8 cellular contexts compared by ENCODE assay signal in the genomic region with DNA sequence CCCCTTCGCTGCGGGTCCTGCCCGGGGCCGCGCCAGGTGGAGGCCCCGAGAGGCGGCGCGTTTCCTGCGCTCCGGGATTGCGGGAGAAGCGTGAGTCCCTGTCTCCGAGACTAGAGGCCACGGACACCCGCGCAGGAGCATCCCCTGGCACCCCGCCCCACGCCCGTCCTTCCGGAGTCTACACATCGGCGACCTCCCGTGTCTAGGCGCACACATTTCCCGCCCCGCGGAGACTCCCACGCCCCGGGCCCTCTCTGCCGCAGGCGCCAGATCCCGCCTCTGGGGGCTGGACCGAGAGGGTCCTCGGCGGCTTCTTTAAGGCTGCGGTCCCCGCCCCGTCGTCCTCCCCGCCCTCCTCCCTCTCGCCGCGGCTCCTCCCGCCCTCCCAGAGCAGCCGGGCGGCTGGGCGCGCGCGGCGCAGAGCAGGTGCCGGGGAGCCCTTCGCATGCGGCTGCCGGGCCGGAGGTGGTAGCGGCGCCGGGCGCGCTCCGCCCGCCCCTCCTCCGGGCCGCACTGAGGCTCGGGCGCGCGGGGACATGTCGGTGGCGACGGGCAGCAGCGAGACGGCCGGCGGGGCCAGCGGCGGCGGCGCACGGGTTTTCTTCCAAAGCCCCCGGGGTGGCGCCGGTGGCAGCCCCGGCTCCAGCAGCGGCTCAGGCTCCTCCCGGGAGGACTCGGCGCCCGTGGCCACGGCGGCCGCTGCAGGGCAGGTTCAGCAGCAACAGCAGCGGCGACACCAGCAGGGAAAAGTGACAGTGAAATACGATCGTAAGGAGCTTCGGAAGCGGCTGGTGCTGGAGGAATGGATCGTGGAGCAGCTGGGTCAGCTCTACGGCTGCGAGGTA. TPM values are rescaled to one million over a fixed set of nuclear protein-coding genes. Genes with fewer than 3 reads are reported as not detected.
DNase-seq lines count a peak whose midpoint lies in the region; ATAC-seq lines count a peak whose summit lies in the region.

A gene with protein sequence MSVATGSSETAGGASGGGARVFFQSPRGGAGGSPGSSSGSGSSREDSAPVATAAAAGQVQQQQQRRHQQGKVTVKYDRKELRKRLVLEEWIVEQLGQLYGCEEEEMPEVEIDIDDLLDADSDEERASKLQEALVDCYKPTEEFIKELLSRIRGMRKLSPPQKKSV (plus strand): TSS at position 388 of the 845 bp plus-strand sequence. CDS start 149 bp downstream, at position 537.

- peaks cover 5% of the 10 kb centered on the region for H3K27me3 ChIP-seq in rectal smooth muscle tissue (ENCODE audit: control insufficient read depth, insufficient read depth, low read length)

- H3K9me3 Mint-ChIP-seq in activated naive CD8-positive, alpha-beta T cell (ENCODE audit: low read depth): no peaks in the 10 kb centered on the region

- peak within 1 kb of the TSS; percentile 63 for H3K4me3 ChIP-seq in rectal smooth muscle tissue (ENCODE audit: low read length)

- peaks cover 9% of the 10 kb centered on the region for H3K4me1 Mint-ChIP-seq in activated naive CD8-positive, alpha-beta T cell (ENCODE audit: low read depth)

- H3K36me3 Mint-ChIP-seq in activated naive CD8-positive, alpha-beta T cell: no peaks in the 10 kb centered on the region

- peaks cover 50% of the 10 kb centered on the region for H3K27me3 Mint-ChIP-seq in activated naive CD8-positive, alpha-beta T cell

- ATAC-seq in left ventricle myocardium superior: peak; percentile 86
- ATAC-seq in HG03354 (IDR thresholded peaks at IDR 0.05; ENCODE audit: poor library complexity, severe bottlenecking, unreplicated experiment): no peak
- no peak for ATAC-seq in GM21576 (IDR thresholded peaks at IDR 0.05; ENCODE audit: unreplicated experiment)
- ATAC-seq in GM19328 (IDR thresholded peaks at IDR 0.05; ENCODE audit: unreplicated experiment): no peak

- no peak within 1 kb of the TSS for H3K27ac ChIP-seq in rectal smooth muscle tissue (ENCODE audit: low read depth, low read length)

- intact Hi-C loops in left ventricle myocardium superior (cut with micrococcal nuclease): no loop called here

- H3K4me1 ChIP-seq in rectal smooth muscle tissue (ENCODE audit: control insufficient read depth, insufficient read depth, low read length): no peaks in the 10 kb centered on the region

- H3K27ac Mint-ChIP-seq in activated naive CD8-positive, alpha-beta T cell: no peak within 1 kb of the TSS

- peak within 1 kb of the TSS; percentile 72 for H3K4me3 Mint-ChIP-seq in activated naive CD8-positive, alpha-beta T cell

- no peak within 1 kb of the TSS for H3K9ac ChIP-seq in rectal smooth muscle tissue (ENCODE audit: low read length)

- no peaks in the 10 kb centered on the region for H3K36me3 ChIP-seq in rectal smooth muscle tissue (ENCODE audit: control insufficient read depth, insufficient read depth, low read length)

- DNase-seq in ELR (ENCODE audit: low read depth) (peak; percentile 17), NCI-H1694 (lab: John Stamatoyannopoulos, UW) (peak; percentile 17), left ventricle myocardium superior (peak; percentile 69)

RNA-seq across cellular contexts. Expression of the gene that starts here (rescaled TPM):
- total RNA-seq in left ventricle myocardium superior: 123 TPM

Comparison
In these comparisons a context has a peak if more than half of its experiments do, and no peak if none do; other contexts are left out.
1. DNase-seq: peak in every context shown above with its lines; median percentile 69 in left ventricle myocardium superior; 17 in ELR; 17 in NCI-H1694.